ENCODE assay signal across 21 cellular contexts in genomic region chr10:11513727-11514126, GRCh38.
DNase-seq lines count a peak whose midpoint lies in the region; ATAC-seq, FAIRE-seq and TF ChIP-seq lines count a peak whose summit lies in the region.
"Had no signal": no experiment of that assay in that cellular context is flagged by ENCODE, and none has a peak within 500 bp of the region (broad histone marks: within the 10 kb centered on the region; RNA-seq: fewer than 3 reads in every experiment).

No MANE protein-coding gene starts in this region.

- no peak overlapping the region for H2BK120ac ChIP-seq in mesenchymal stem cell (ENCODE audit: low read depth, low read length)

- in situ Hi-C loops in HepG2 (cut with HindIII; ENCODE audit: extremely low pct_ligation_motif_present, low pct_unique_long_range_greater_than_20kb), result loop anchor here (10.0 to 25.0 kb wide), 2 partner anchors 211 to 474 kb away; no protein-coding TSS in a partner anchor

- intact Hi-C loops in HepG2 (cut with micrococcal nuclease; ENCODE audit: unreplicated experiment), result loop anchor here (2.0 kb wide), 2 partner anchors 97 to 203 kb away; partner anchors contain the start of gene USP6NL

- peaks cover 14% of the 10 kb centered on the region for H3K79me1 ChIP-seq in mesenchymal stem cell (replicated peaks; ENCODE audit: low read length, poor library complexity, severe bottlenecking)

- 62% methylated on average over 4 of the region's 4 CpGs for WGBS in liver
- 98% methylated on average over 4 of the region's 4 CpGs for WGBS in HepG2 (ENCODE audit: low lambda C conversion rate)
- WGBS in mesenchymal stem cell, result 97% methylated on average over 4 of the region's 4 CpGs
- WGBS in upper lobe of left lung, 2 donors, result 90 to 92% methylated on average over 4 of the region's 4 CpGs

- no peak overlapping the region for H4K91ac ChIP-seq in mesenchymal stem cell (ENCODE audit: low read length)

- H3K23ac ChIP-seq in mesenchymal stem cell (ENCODE audit: low read length in 2 of 2), result no peak overlapping the region

- FAIRE-seq in HepG2 (lab: Jason Lieb, UNC), result no peak
- FAIRE-seq: A549 had no signal

- TF ChIP-seq CTCF in liver (IDR thresholded peaks at IDR 0.05; ENCODE audit: low read depth, low read length, missing input control) (no peak), HepG2 (CRISPR knock-in tag; IDR thresholded peaks at IDR 0.05) (no peak), upper lobe of left lung (IDR thresholded peaks at IDR 0.05) (no peak)

- H2BK15ac ChIP-seq in mesenchymal stem cell (ENCODE audit: low read depth, poor library complexity, severe bottlenecking), result no peak overlapping the region

- no peak for DNase-seq in HepG2 (ENCODE audit: low spot score)
- no peak for DNase-seq in mesenchymal stem cell
- no peak for DNase-seq in upper lobe of left lung
- DNase-seq: AML-193; Caco-2; CD4-positive, alpha-beta T cell; CD8-positive, alpha-beta T cell; DMS 273 treated with DMSO at 0.1 percent for 48 hours; DMS153; DMS53; DMS79; DND-41; EL; GDM1 had no signal

- no TSS peak for BruUV-seq in HepG2 (replicated peaks; lab: Mats Ljungman, UMichigan)

- H2BK5ac ChIP-seq in mesenchymal stem cell (ENCODE audit: low read depth, low read length, poor library complexity, severe bottlenecking), result no peak overlapping the region

- no peaks in the 10 kb centered on the region; the same call in 1 of the 2 replicates for H4K20me1 ChIP-seq in HepG2 (ENCODE audit: insufficient read depth, low read length)

- H2AK5ac ChIP-seq in mesenchymal stem cell (ENCODE audit: low read length, severe bottlenecking), result no peak overlapping the region

- TF ChIP-seq EP300 in HepG2 (IDR thresholded peaks at IDR 0.05; ENCODE audit: low read depth in 2 of 2, low read length in 2 of 2) (no peak), HepG2 (CRISPR knock-in tag; IDR thresholded peaks at IDR 0.05; ENCODE audit: borderline replicate concordance) (no peak), upper lobe of left lung (IDR thresholded peaks at IDR 0.05) (no peak)

- H3K14ac ChIP-seq in mesenchymal stem cell (ENCODE audit: low read length in 2 of 2), result no peak overlapping the region

- TF ChIP-seq POLR2A in HepG2 (IDR thresholded peaks at IDR 0.05; ENCODE audit: insufficient read depth in 1 of 2, low read depth in 2 of 2, low read length in 2 of 2) (no peak), upper lobe of left lung (IDR thresholded peaks at IDR 0.05) (no peak)

- ATAC-seq in HepG2 (no peak), upper lobe of left lung (ENCODE audit: low FRiP score in 2 of 2) (no peak), HG03095 (IDR thresholded peaks at IDR 0.05; ENCODE audit: unreplicated experiment) (no peak)
- ATAC-seq: A549; CD8-positive, alpha-beta T cell; GM12878 had no signal

- no peak overlapping the region for H3K18ac ChIP-seq in mesenchymal stem cell (ENCODE audit: low read depth in 1 of 2, low read length in 2 of 2)

- no peak overlapping the region for H3K9ac ChIP-seq in liver (ENCODE audit: low read depth in 1 of 2, low read length in 2 of 2)
- H3K9ac ChIP-seq in HepG2 (ENCODE audit: insufficient read depth, low read depth, low read length), result no peak overlapping the region
- H3K9ac ChIP-seq in mesenchymal stem cell (ENCODE audit: low read length), result no peak overlapping the region
- H3K9ac ChIP-seq: BLaER1 treated with 17β-estradiol and CSF1 and Interleukin-3, amounts not matched to agents 10 nM and 100 nM had no signal

- H3K4ac ChIP-seq in mesenchymal stem cell (ENCODE audit: low read depth in 1 of 2, low read length in 2 of 2), result no peak overlapping the region

- no peak overlapping the region for H2BK12ac ChIP-seq in mesenchymal stem cell (ENCODE audit: low read length in 2 of 2)

- H3K4me2 ChIP-seq in HepG2 (ENCODE audit: low read depth, low read length) (no peak overlapping the region), mesenchymal stem cell (ENCODE audit: low read length, poor library complexity, severe bottlenecking) (no peak overlapping the region)
- H3K4me2 ChIP-seq: A549; BLaER1 treated with 17β-estradiol and CSF1 and Interleukin-3, amounts not matched to agents 10 nM and 100 nM had no signal

- no peaks in the 10 kb centered on the region for H3K79me2 ChIP-seq in HepG2 (ENCODE audit: insufficient read depth, low read length)

- CTCF ChIA-PET in HepG2 (lab: Yijun Ruan, JAX; ENCODE audit: low intra/inter-chr PET ratio, low total read pairs), result no interaction called here

- H3K9me3 ChIP-seq in liver (ENCODE audit: control insufficient read depth in 4 of 4, low read length in 3 of 4) (no peaks in the 10 kb centered on the region), HepG2 (ENCODE audit: low read length) (no peaks in the 10 kb centered on the region), mesenchymal stem cell (ENCODE audit: control insufficient read depth, low read length) (no peaks in the 10 kb centered on the region), upper lobe of left lung (no peaks in the 10 kb centered on the region)
- H3K9me3 ChIP-seq: A549; BLaER1 treated with 17β-estradiol and CSF1 and Interleukin-3, amounts not matched to agents 10 nM and 100 nM; Caco-2 had no signal

- H3K4me1 ChIP-seq in liver (ENCODE audit: control insufficient read depth in 4 of 4, insufficient read depth in 4 of 4, low read length in 3 of 4) (peaks cover 2 to 25% (median 15%) of the 10 kb centered on the region in 4 donors), HepG2 (ENCODE audit: insufficient read depth, low read length) (peaks cover 6% of the 10 kb centered on the region; the same call in 1 of the 2 replicates), mesenchymal stem cell (ENCODE audit: control insufficient read depth, insufficient read depth, low read depth, low read length) (no peaks in the 10 kb centered on the region), upper lobe of left lung (peaks cover 0 to 14% (median 12%) of the 10 kb centered on the region in 4 donors)
- H3K4me1 ChIP-seq: A549, Caco-2 had no signal

- peak overlapping the region; percentile 31 for H4K8ac ChIP-seq in mesenchymal stem cell (ENCODE audit: low read length)

- H3K27ac ChIP-seq in liver (ENCODE audit: low read depth in 1 of 2, low read length in 2 of 2) (peak overlapping the region in 1 of 2 donors; percentile 8), HepG2 (ENCODE audit: extremely low read length, insufficient read depth, low read length) (no peak overlapping the region), mesenchymal stem cell (ENCODE audit: low read length, poor library complexity, severe bottlenecking) (no peak overlapping the region), upper lobe of left lung (no peak overlapping the region)
- H3K27ac ChIP-seq: 22Rv1; A549; BLaER1 treated with 17β-estradiol and CSF1 and Interleukin-3, amounts not matched to agents 10 nM and 100 nM; C4-2B had no signal

- H3K4me3 ChIP-seq in liver (ENCODE audit: low read depth in 1 of 3, low read length in 3 of 3), result no peak overlapping the region
- no peak overlapping the region for H3K4me3 ChIP-seq in HepG2 (replicated peaks in 1 of 3; ENCODE audit: insufficient read depth in 1 of 3, low read depth in 2 of 3, low read length in 3 of 3)
- H3K4me3 ChIP-seq in mesenchymal stem cell (ENCODE audit: insufficient read depth in 1 of 2, low read depth in 1 of 2, low read length in 2 of 2), result no peak overlapping the region
- no peak overlapping the region for H3K4me3 ChIP-seq in upper lobe of left lung
- H3K4me3 ChIP-seq: A549; BLaER1 treated with 17β-estradiol and CSF1 and Interleukin-3, amounts not matched to agents 10 nM and 100 nM; GM12878 had no signal

- H2AFZ ChIP-seq in HepG2 (ENCODE audit: low read length) (no peak overlapping the region), mesenchymal stem cell (ENCODE audit: low read depth, low read length) (no peak overlapping the region)

- H3K27me3 ChIP-seq in liver (ENCODE audit: control insufficient read depth in 4 of 4, insufficient read depth in 4 of 4, low read length in 3 of 4), result no peaks in the 10 kb centered on the region
- no peaks in the 10 kb centered on the region for H3K27me3 ChIP-seq in HepG2 (ENCODE audit: control insufficient read depth in 1 of 2, insufficient read depth in 2 of 2, low read length in 2 of 2)
- no peaks in the 10 kb centered on the region for H3K27me3 ChIP-seq in mesenchymal stem cell (ENCODE audit: control insufficient read depth in 1 of 2, insufficient read depth in 1 of 2, low read length in 2 of 2)
- H3K27me3 ChIP-seq in upper lobe of left lung, result no peaks in the 10 kb centered on the region
- H3K27me3 ChIP-seq: BLaER1 treated with 17β-estradiol and CSF1 and Interleukin-3, amounts not matched to agents 10 nM and 100 nM had no signal

- peak in 1 of 2 donors; percentile 22 for TF ChIP-seq RAD21 in liver (IDR thresholded peaks at IDR 0.05)
- TF ChIP-seq RAD21 in HepG2 (CRISPR knock-in tag; IDR thresholded peaks at IDR 0.05), result no peak

- POLR2A ChIA-PET in HepG2 (lab: Yijun Ruan, JAX), result no interaction called here

- peaks cover 0 to 3% (median 0%) of the 10 kb centered on the region in 4 donors for H3K36me3 ChIP-seq in liver (ENCODE audit: control insufficient read depth in 4 of 4, insufficient read depth in 3 of 4, low read depth in 1 of 4, low read length in 3 of 4)
- peaks cover 0 to 21% of the 10 kb centered on the region in 2 experiments; a peak in 2 of 5 replicates for H3K36me3 ChIP-seq in HepG2 (replicated peaks in 1 of 2; ENCODE audit: control insufficient read depth in 1 of 2, insufficient read depth in 2 of 2, low read length in 2 of 2)
- peaks cover 0 to 10% of the 10 kb centered on the region in 2 experiments for H3K36me3 ChIP-seq in mesenchymal stem cell (ENCODE audit: control insufficient read depth in 1 of 2, insufficient read depth in 2 of 2, low read depth in 1 of 2, low read length in 2 of 2)
- peaks cover 0 to under 1% (median 0%) of the 10 kb centered on the region in 4 donors for H3K36me3 ChIP-seq in upper lobe of left lung

TF ChIP-seq in liver, 16 proteins besides CTCF, POLR2A, EP300 and RAD21:
- TF ChIP-seq HNF4A (conservative IDR thresholded peaks at IDR 0.05) (peak; percentile 52 to 57), RXRA (IDR thresholded peaks at IDR 0.05) (peak; percentile 20 to 52), NR2F2 (IDR thresholded peaks at IDR 0.05) (peak; percentile 11), MAX (IDR thresholded peaks at IDR 0.05) (no peak), FOXA2 (IDR thresholded peaks at IDR 0.05) (no peak), SP1 (IDR thresholded peaks at IDR 0.05) (peak; percentile 30)

TF ChIP-seq in HepG2, 621 proteins besides CTCF, POLR2A, EP300 and RAD21 (continues in another document):
- TF ChIP-seq KLF11 (CRISPR knock-in tag; IDR thresholded peaks at IDR 0.05), result no peak
- no peak for TF ChIP-seq SNAPC5 (CRISPR knock-in tag; IDR thresholded peaks at IDR 0.05; ENCODE audit: borderline replicate concordance)
- no peak for TF ChIP-seq SIX1 (CRISPR knock-in tag; IDR thresholded peaks at IDR 0.05; ENCODE audit: borderline replicate concordance)
- TF ChIP-seq KAT7 (CRISPR knock-in tag; IDR thresholded peaks at IDR 0.05; ENCODE audit: borderline replicate concordance), result no peak
- no peak for TF ChIP-seq JUNB (CRISPR knock-in tag; IDR thresholded peaks at IDR 0.05; ENCODE audit: borderline replicate concordance)
- TF ChIP-seq ZNF740 (CRISPR knock-in tag; IDR thresholded peaks at IDR 0.05), result no peak
